Comparison of ENCODE assay signal across 1 cellular context in the genomic region with DNA sequence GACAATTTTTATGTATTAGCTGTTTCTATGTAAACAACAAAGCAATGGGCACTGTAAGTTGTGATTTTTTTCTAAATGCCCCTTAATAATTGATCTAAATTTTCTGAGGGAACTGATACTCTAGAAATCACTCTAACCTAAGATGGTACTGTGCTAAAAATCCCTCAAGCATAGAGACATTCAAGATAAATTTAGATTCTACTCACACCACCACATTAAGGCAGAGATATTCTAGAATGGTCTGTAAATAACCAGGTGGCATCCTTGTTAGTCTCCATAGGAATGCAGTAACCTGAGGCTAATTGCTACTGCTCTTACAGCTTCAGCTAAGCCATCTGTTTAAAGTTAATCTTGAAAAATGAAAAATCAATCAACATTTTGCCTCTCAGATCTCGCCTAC.
TF ChIP-seq lines count a peak whose summit lies in the region.

No MANE protein-coding gene starts in this region.

TF ChIP-seq in GM12878, 131 proteins besides CTCF, POLR2A, EP300 and RAD21 (continued from another document):
- TF ChIP-seq, protein P1, sequence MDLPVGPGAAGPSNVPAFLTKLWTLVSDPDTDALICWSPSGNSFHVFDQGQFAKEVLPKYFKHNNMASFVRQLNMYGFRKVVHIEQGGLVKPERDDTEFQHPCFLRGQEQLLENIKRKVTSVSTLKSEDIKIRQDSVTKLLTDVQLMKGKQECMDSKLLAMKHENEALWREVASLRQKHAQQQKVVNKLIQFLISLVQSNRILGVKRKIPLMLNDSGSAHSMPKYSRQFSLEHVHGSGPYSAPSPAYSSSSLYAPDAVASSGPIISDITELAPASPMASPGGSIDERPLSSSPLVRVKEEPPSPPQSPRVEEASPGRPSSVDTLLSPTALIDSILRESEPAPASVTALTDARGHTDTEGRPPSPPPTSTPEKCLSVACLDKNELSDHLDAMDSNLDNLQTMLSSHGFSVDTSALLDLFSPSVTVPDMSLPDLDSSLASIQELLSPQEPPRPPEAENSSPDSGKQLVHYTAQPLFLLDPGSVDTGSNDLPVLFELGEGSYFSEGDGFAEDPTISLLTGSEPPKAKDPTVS (IDR thresholded peaks at IDR 0.05; ENCODE audit: low read depth, low read length) = 0 out of 2 replicates have a peak, but pooled peaks have one; percentile 76
- TF ChIP-seq DPF2 (IDR thresholded peaks at IDR 0.05) = 0 out of 2 replicates have a peak, but pooled peaks have one; percentile 24
- TF ChIP-seq BHLHE40 (IDR thresholded peaks at IDR 0.05; ENCODE audit: borderline replicate concordance in 1 of 2, low read depth in 2 of 2, low read length in 1 of 2) = 0 out of 4 replicates have a peak, but pooled peaks of 1 of the 2 experiments have one; percentile 11
- no peak for TF ChIP-seq KAT2A (conservative IDR thresholded peaks at IDR 0.05; ENCODE audit: control insufficient read depth, low read depth, low read length)
- no peak for TF ChIP-seq SMARCA5 (IDR thresholded peaks at IDR 0.05)
- peak; percentile 47 for TF ChIP-seq SPI1 (IDR thresholded peaks at IDR 0.05; ENCODE audit: borderline replicate concordance, insufficient read depth, low read depth, low read length)
- TF ChIP-seq RUNX3 (IDR thresholded peaks at IDR 0.05; ENCODE audit: low read length) = peak; percentile 50
- TF ChIP-seq MTA2 (IDR thresholded peaks at IDR 0.05; ENCODE audit: low read depth) = peak; percentile 46
- TF ChIP-seq, protein P2, sequence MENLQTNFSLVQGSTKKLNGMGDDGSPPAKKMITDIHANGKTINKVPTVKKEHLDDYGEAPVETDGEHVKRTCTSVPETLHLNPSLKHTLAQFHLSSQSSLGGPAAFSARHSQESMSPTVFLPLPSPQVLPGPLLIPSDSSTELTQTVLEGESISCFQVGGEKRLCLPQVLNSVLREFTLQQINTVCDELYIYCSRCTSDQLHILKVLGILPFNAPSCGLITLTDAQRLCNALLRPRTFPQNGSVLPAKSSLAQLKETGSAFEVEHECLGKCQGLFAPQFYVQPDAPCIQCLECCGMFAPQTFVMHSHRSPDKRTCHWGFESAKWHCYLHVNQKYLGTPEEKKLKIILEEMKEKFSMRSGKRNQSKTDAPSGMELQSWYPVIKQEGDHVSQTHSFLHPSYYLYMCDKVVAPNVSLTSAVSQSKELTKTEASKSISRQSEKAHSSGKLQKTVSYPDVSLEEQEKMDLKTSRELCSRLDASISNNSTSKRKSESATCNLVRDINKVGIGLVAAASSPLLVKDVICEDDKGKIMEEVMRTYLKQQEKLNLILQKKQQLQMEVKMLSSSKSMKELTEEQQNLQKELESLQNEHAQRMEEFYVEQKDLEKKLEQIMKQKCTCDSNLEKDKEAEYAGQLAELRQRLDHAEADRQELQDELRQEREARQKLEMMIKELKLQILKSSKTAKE (IDR thresholded peaks at IDR 0.05; ENCODE audit: low read depth, poor library complexity, severe bottlenecking) = no peak
- TF ChIP-seq NFIC (IDR thresholded peaks at IDR 0.05; ENCODE audit: low read depth, low read length) = peak; percentile 21; the same call in 1 of the 2 replicates
- no peak for TF ChIP-seq NFXL1 (IDR thresholded peaks at IDR 0.05; ENCODE audit: borderline replicate concordance)
- no peak for TF ChIP-seq ATF7 (IDR thresholded peaks at IDR 0.05; ENCODE audit: low read depth)
- peak; percentile 79; the same call in 1 of the 2 replicates for TF ChIP-seq MEF2A (IDR thresholded peaks at IDR 0.05; ENCODE audit: insufficient read depth, low read depth, low read length)
- TF ChIP-seq IRF4 (IDR thresholded peaks at IDR 0.05; ENCODE audit: low read depth, low read length) = 0 out of 2 replicates have a peak, but pooled peaks have one; percentile 21
TF ChIP-seq in GM12878: peak in this region for 12.
